Comparison of ENCODE assay signal across 25 cellular contexts in genomic region chr7:92848854-92849745, GRCh38. TPM values are rescaled to one million over a fixed set of nuclear protein-coding genes. Genes with fewer than 3 reads are reported as not detected.
DNase-seq lines count a peak whose midpoint lies in the region; ATAC-seq and TF ChIP-seq lines count a peak whose summit lies in the region.
"Had no signal": no experiment of that assay in that cellular context is flagged by ENCODE, and none has a peak within 500 bp of the region (broad histone marks: within the 10 kb centered on the region; RNA-seq: fewer than 3 reads in every experiment).

No MANE protein-coding gene starts in this region.

- H3K9me3 Mint-ChIP-seq in stimulated activated naive CD8-positive, alpha-beta T cell treated with anti-CD3 and anti-CD28 coated beads, Interleukin-15, Interleukin-2, amounts not matched to agents 100 ng/mL and 50 ng/mL, for 24 hours: no peaks in the 10 kb centered on the region
- no peaks in the 10 kb centered on the region for H3K9me3 Mint-ChIP-seq in T-helper 2 cell treated with Interferon-gamma antibody and Interleukin-4, amounts not matched to agents 5 μg/mL and 100 μg/mL, for 36 hours
- H3K9me3 Mint-ChIP-seq in mesothelial cell of epicardium: no peaks in the 10 kb centered on the region
- H3K9me3 Mint-ChIP-seq in CD8-positive, alpha-beta T cell: no peaks in the 10 kb centered on the region
- H3K9me3 Mint-ChIP-seq: brain; effector memory CD8-positive, alpha-beta T cell; naive thymus-derived CD8-positive, alpha-beta T cell had no signal

- no peaks in the 10 kb centered on the region for H3K9me3 ChIP-seq in CD8-positive, alpha-beta T cell (ENCODE audit: low read length)
- H3K9me3 ChIP-seq: ovary, upper lobe of left lung had no signal

- no peaks in the 10 kb centered on the region for H3K4me1 ChIP-seq in CD8-positive, alpha-beta T cell (ENCODE audit: insufficient read depth, low read length)
- H3K4me1 ChIP-seq: upper lobe of left lung had no signal

- ATAC-seq in stimulated activated naive CD8-positive, alpha-beta T cell treated with anti-CD3 and anti-CD28 coated beads, Interleukin-15, Interleukin-2, amounts not matched to agents 100 U/mL and 50 U/mL, for 24 hours: no peak
- ATAC-seq in HG02870 (IDR thresholded peaks at IDR 0.05; ENCODE audit: unreplicated experiment) (no peak), HG03439 (IDR thresholded peaks at IDR 0.05; ENCODE audit: unreplicated experiment) (no peak)
- ATAC-seq in CD8-positive, alpha-beta T cell: no peak
- ATAC-seq: activated CD4-positive, alpha-beta T cell treated with anti-CD3 and anti-CD28 coated beads for 36 hours; effector memory CD8-positive, alpha-beta T cell; naive thymus-derived CD8-positive, alpha-beta T cell had no signal

- DNase-seq in stimulated activated naive CD8-positive, alpha-beta T cell treated with anti-CD3 and anti-CD28 coated beads, Interleukin-15, Interleukin-2, amounts not matched to agents 100 U/mL and 50 U/mL, for 24 hours: no peak
- DNase-seq in T-helper 2 cell treated with Interferon-gamma antibody and Interleukin-4, amounts not matched to agents 5 μg/mL and 100 μg/mL, for 36 hours (ENCODE audit: low spot score): no peak
- peak; percentile 29 for DNase-seq in kidney glomerular epithelial cell (lab: John Stamatoyannopoulos, UW)
- no peak for DNase-seq in mesothelial cell of epicardium (ENCODE audit: low spot score in 2 of 2, unreplicated experiment in 2 of 2)
- no peak for DNase-seq in CD8-positive, alpha-beta T cell
- DNase-seq: ACHN; activated CD4-positive, alpha-beta T cell treated with anti-CD3 and anti-CD28 coated beads for 36 hours; activated CD8-positive, alpha-beta memory T cell treated with anti-CD3 and anti-CD28 coated beads for 24 hours; activated naive CD4-positive, alpha-beta T cell; DMS79; effector memory CD8-positive, alpha-beta T cell; erythroblast; glutamatergic neuron; islet precursor cell; naive thymus-derived CD8-positive, alpha-beta T cell; NCI-H1092 treated with DMSO at 0.1 percent for 48 hours; NCI-H1930; NCI-H526 treated with DMSO at 0.1 percent for 48 hours; ovary; stimulated activated CD4-positive, alpha-beta T cell treated with anti-CD3 and anti-CD28 coated beads, Interleukin-2, amount 100 ng/mL, for 24 hours; upper lobe of left lung had no signal

- H3K36me3 Mint-ChIP-seq in stimulated activated naive CD8-positive, alpha-beta T cell treated with anti-CD3 and anti-CD28 coated beads, Interleukin-15, Interleukin-2, amounts not matched to agents 100 ng/mL and 50 ng/mL, for 24 hours (ENCODE audit: low read depth): no peaks in the 10 kb centered on the region
- no peaks in the 10 kb centered on the region for H3K36me3 Mint-ChIP-seq in T-helper 2 cell treated with Interferon-gamma antibody and Interleukin-4, amounts not matched to agents 5 μg/mL and 100 μg/mL, for 36 hours (ENCODE audit: low read depth)
- no peaks in the 10 kb centered on the region for H3K36me3 Mint-ChIP-seq in mesothelial cell of epicardium
- H3K36me3 Mint-ChIP-seq in CD8-positive, alpha-beta T cell: no peaks in the 10 kb centered on the region
- H3K36me3 Mint-ChIP-seq: brain; naive thymus-derived CD8-positive, alpha-beta T cell had no signal

- H3K27ac ChIP-seq in CD8-positive, alpha-beta T cell (ENCODE audit: low read depth, low read length): no peak overlapping the region
- H3K27ac ChIP-seq: ovary, upper lobe of left lung had no signal

- intact Hi-C loops in CD8-positive, alpha-beta T cell (cut with DNase I, micrococcal nuclease): no loop called here

- POLR2A ChIA-PET in CD8-positive, alpha-beta T cell (lab: Charles Lee): interaction anchor here (1.1 kb wide), 1 partner anchor 12 kb away, joined by 3 read pairs; no protein-coding TSS in a partner anchor

- peaks cover 10% of the 10 kb centered on the region for H3K27me3 Mint-ChIP-seq in stimulated activated naive CD8-positive, alpha-beta T cell treated with anti-CD3 and anti-CD28 coated beads, Interleukin-15, Interleukin-2, amounts not matched to agents 100 ng/mL and 50 ng/mL, for 24 hours
- no peaks in the 10 kb centered on the region for H3K27me3 Mint-ChIP-seq in T-helper 2 cell treated with Interferon-gamma antibody and Interleukin-4, amounts not matched to agents 5 μg/mL and 100 μg/mL, for 36 hours (ENCODE audit: low read depth)
- no peaks in the 10 kb centered on the region for H3K27me3 Mint-ChIP-seq in mesothelial cell of epicardium (ENCODE audit: low read depth)
- H3K27me3 Mint-ChIP-seq in CD8-positive, alpha-beta T cell (ENCODE audit: low read depth): peaks cover 10% of the 10 kb centered on the region

- H3K36me3 ChIP-seq in CD8-positive, alpha-beta T cell (ENCODE audit: insufficient read depth, low read length): no peaks in the 10 kb centered on the region
- H3K36me3 ChIP-seq: ovary, upper lobe of left lung had no signal

- H3K4me1 Mint-ChIP-seq in stimulated activated naive CD8-positive, alpha-beta T cell treated with anti-CD3 and anti-CD28 coated beads, Interleukin-15, Interleukin-2, amounts not matched to agents 100 ng/mL and 50 ng/mL, for 24 hours (ENCODE audit: low read depth): peaks cover 7% of the 10 kb centered on the region
- H3K4me1 Mint-ChIP-seq in T-helper 2 cell treated with Interferon-gamma antibody and Interleukin-4, amounts not matched to agents 5 μg/mL and 100 μg/mL, for 36 hours (ENCODE audit: low read depth): peaks cover 12% of the 10 kb centered on the region
- H3K4me1 Mint-ChIP-seq in mesothelial cell of epicardium: no peaks in the 10 kb centered on the region
- peaks cover 2% of the 10 kb centered on the region for H3K4me1 Mint-ChIP-seq in CD8-positive, alpha-beta T cell (ENCODE audit: low read depth)
- H3K4me1 Mint-ChIP-seq: brain had no signal

- H3K27me3 ChIP-seq in CD8-positive, alpha-beta T cell (ENCODE audit: insufficient read depth, low read length): no peaks in the 10 kb centered on the region
- H3K27me3 ChIP-seq: ovary, upper lobe of left lung had no signal

- TF ChIP-seq CTCF in mesothelial cell of epicardium (IDR thresholded peaks at IDR 0.05; ENCODE audit: unreplicated experiment): no peak
- no peak for TF ChIP-seq CTCF in CD8-positive, alpha-beta T cell (IDR thresholded peaks at IDR 0.05)

- H3K4me3 ChIP-seq in CD8-positive, alpha-beta T cell (ENCODE audit: low read depth, low read length): no peak overlapping the region
- H3K4me3 ChIP-seq: ovary, upper lobe of left lung had no signal

- no peak overlapping the region for H3K4me3 Mint-ChIP-seq in stimulated activated naive CD8-positive, alpha-beta T cell treated with anti-CD3 and anti-CD28 coated beads, Interleukin-15, Interleukin-2, amounts not matched to agents 100 ng/mL and 50 ng/mL, for 24 hours
- peak overlapping the region; percentile 39 for H3K4me3 Mint-ChIP-seq in T-helper 2 cell treated with Interferon-gamma antibody and Interleukin-4, amounts not matched to agents 5 μg/mL and 100 μg/mL, for 36 hours
- no peak overlapping the region for H3K4me3 Mint-ChIP-seq in mesothelial cell of epicardium
- no peak overlapping the region for H3K4me3 Mint-ChIP-seq in CD8-positive, alpha-beta T cell
- H3K4me3 Mint-ChIP-seq: activated CD4-positive, alpha-beta T cell treated with anti-CD3 and anti-CD28 coated beads for 36 hours; brain; effector memory CD8-positive, alpha-beta T cell; naive thymus-derived CD8-positive, alpha-beta T cell had no signal

- CTCF ChIA-PET in CD8-positive, alpha-beta T cell (lab: Charles Lee): interaction anchor here (1.0 kb wide), 1 partner anchor 12 kb away, joined by 4 read pairs; the partner anchor contains the start of gene CDK6

- H3K27ac Mint-ChIP-seq in stimulated activated naive CD8-positive, alpha-beta T cell treated with anti-CD3 and anti-CD28 coated beads, Interleukin-15, Interleukin-2, amounts not matched to agents 100 ng/mL and 50 ng/mL, for 24 hours: peak overlapping the region; percentile 2
- peak overlapping the region; percentile 0 for H3K27ac Mint-ChIP-seq in T-helper 2 cell treated with Interferon-gamma antibody and Interleukin-4, amounts not matched to agents 5 μg/mL and 100 μg/mL, for 36 hours
- H3K27ac Mint-ChIP-seq in mesothelial cell of epicardium: no peak overlapping the region
- no peak overlapping the region for H3K27ac Mint-ChIP-seq in CD8-positive, alpha-beta T cell
- H3K27ac Mint-ChIP-seq: activated CD4-positive, alpha-beta T cell treated with anti-CD3 and anti-CD28 coated beads for 36 hours; brain; effector memory CD8-positive, alpha-beta T cell; naive thymus-derived CD8-positive, alpha-beta T cell had no signal

RNA-seq across cellular contexts. Expression of gene CDK6, which starts 12.7 kb away (rescaled TPM):
- total RNA-seq in mesothelial cell of epicardium: 136 to 138 TPM (median 138 TPM) in 3 replicates
- 10 to 100 TPM; 15.9 to 16.7 TPM for total RNA-seq in CD8-positive, alpha-beta T cell

Comparison
In these comparisons a context has a peak if more than half of its experiments do, and no peak if none do; other contexts are left out.
1. H3K27ac Mint-ChIP-seq: peak in stimulated activated naive CD8-positive, alpha-beta T cell treated with anti-CD3 and anti-CD28 coated beads, Interleukin-15, Interleukin-2, amounts not matched to agents 100 ng/mL and 50 ng/mL, for 24 hours (single experiment) and T-helper 2 cell treated with Interferon-gamma antibody and Interleukin-4, amounts not matched to agents 5 μg/mL and 100 μg/mL, for 36 hours (single experiment); none in mesothelial cell of epicardium (single experiment) and CD8-positive, alpha-beta T cell (single experiment).